In the genomic region with DNA sequence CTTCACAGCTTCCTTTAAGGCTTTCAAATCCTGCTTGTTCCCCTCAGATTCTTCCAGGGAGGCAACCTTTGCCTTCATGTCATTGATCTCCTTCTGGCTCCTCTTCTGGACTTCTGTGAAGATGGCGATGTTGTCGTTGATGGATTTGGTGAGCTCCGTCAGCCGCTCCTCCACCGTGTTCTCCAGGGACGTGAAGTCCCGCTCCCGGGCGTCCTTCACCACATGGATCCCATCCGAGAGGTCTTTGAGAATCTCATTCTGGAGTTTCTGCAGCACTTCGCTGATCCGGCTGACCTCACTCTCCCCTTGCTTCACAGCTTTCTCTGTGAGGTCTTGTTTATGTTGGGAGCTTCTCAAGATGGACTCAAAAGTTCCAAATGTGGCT, we compare ENCODE assay signal across 16 cellular contexts. TPM values are rescaled to one million over a fixed set of nuclear protein-coding genes. Genes with fewer than 3 reads are reported as not detected.
DNase-seq lines count a peak whose midpoint lies in the region; FAIRE-seq and TF ChIP-seq lines count a peak whose summit lies in the region.
"Had no signal": no experiment of that assay in that cellular context is flagged by ENCODE, and none has a peak within 500 bp of the region (broad histone marks: within the 10 kb centered on the region; RNA-seq: fewer than 3 reads in every experiment).

No MANE protein-coding gene starts in this region.

- H2BK120ac ChIP-seq in neuronal stem cell (ENCODE audit: low read depth, low read length): no peak overlapping the region

- no peak overlapping the region for H4K91ac ChIP-seq in neuronal stem cell (ENCODE audit: low read depth, low read length, poor library complexity)

- no peak overlapping the region for H2BK12ac ChIP-seq in neuronal stem cell (ENCODE audit: low read length)

- WGBS in esophagus muscularis mucosa: 90% methylated on average over 12 of the region's 12 CpGs
- no CpG with 5 or more reads among the region's 12 CpGs for WGBS in neuronal stem cell (ENCODE audit: extremely low coverage in 2 of 2, insufficient read length in 2 of 2, insufficient replicate concordance in 1 of 2), 2 donors

- H3K4ac ChIP-seq in neuronal stem cell (ENCODE audit: low read length): no peak overlapping the region

- H3K4me2 ChIP-seq in neuronal stem cell (ENCODE audit: insufficient read depth, low read length, poor library complexity, severe bottlenecking): no peak overlapping the region
- H3K4me2 ChIP-seq: A549 had no signal

- no peak overlapping the region for H2AFZ ChIP-seq in neuronal stem cell (ENCODE audit: low read length)

- TF ChIP-seq POLR2A in esophagus muscularis mucosa (IDR thresholded peaks at IDR 0.05; ENCODE audit: low read depth): no peak

- DNase-seq in colonic mucosa (peak; percentile 8), esophagus muscularis mucosa (ENCODE audit: extremely low spot score) (peak; percentile 90), neuronal stem cell (ENCODE audit: low spot score) (no peak), NCI-H510A treated with DMSO at 0.1 percent for 48 hours (lab: John Stamatoyannopoulos, UW) (no peak), SK-N-DZ (ENCODE audit: low spot score) (no peak), GM19239 (ENCODE audit: insufficient read length, low spot score) (no peak)
- DNase-seq: COR-L47, DMS153, DMS79 treated with DMSO at 0.1 percent for 48 hours, EL, GOT3, H9 had no signal

- H3K18ac ChIP-seq in neuronal stem cell (ENCODE audit: low read length): no peak overlapping the region

- no peaks in the 10 kb centered on the region for H3K27me3 ChIP-seq in colonic mucosa
- H3K27me3 ChIP-seq in esophagus muscularis mucosa: no peaks in the 10 kb centered on the region
- H3K27me3 ChIP-seq in neuronal stem cell (ENCODE audit: control insufficient read depth in 3 of 3, insufficient read depth in 3 of 3, low read depth in 1 of 3, low read length in 3 of 3): no peaks in the 10 kb centered on the region

- H3K36me3 ChIP-seq in colonic mucosa (peaks cover 9% of the 10 kb centered on the region), esophagus muscularis mucosa (peaks cover 17 to 40% (median 26%) of the 10 kb centered on the region in 4 donors), neuronal stem cell (replicated peaks in 1 of 2; ENCODE audit: control insufficient read depth in 2 of 2, insufficient read depth in 2 of 2, low read length in 2 of 2) (peaks cover 35 to 84% of the 10 kb centered on the region in 2 donors)

- intact Hi-C loops in colonic mucosa (cut with DNase I) (no loop called here), esophagus muscularis mucosa (cut with DNase I) (no loop called here)

- TF ChIP-seq CTCF in colonic mucosa (IDR thresholded peaks at IDR 0.05) (no peak), esophagus muscularis mucosa (IDR thresholded peaks at IDR 0.05) (no peak)

- FAIRE-seq in GM19239 (lab: Jason Lieb, UNC): no peak
- FAIRE-seq: A549, D721Med, G401.6, GM12891 had no signal

- H3K14ac ChIP-seq in neuronal stem cell (ENCODE audit: low read length): no peak overlapping the region

- no peak overlapping the region for H3K4me3 ChIP-seq in colonic mucosa
- no peak overlapping the region for H3K4me3 ChIP-seq in esophagus muscularis mucosa
- no peak overlapping the region for H3K4me3 ChIP-seq in neuronal stem cell (ENCODE audit: low read length in 2 of 2)
- H3K4me3 ChIP-seq: A549 had no signal

- H3K4me1 ChIP-seq in colonic mucosa (peaks cover under 1% of the 10 kb centered on the region), esophagus muscularis mucosa (peaks cover 21 to 28% (median 23%) of the 10 kb centered on the region in 4 donors), neuronal stem cell (ENCODE audit: control insufficient read depth in 2 of 2, insufficient read depth in 1 of 2, low read depth in 1 of 2, low read length in 2 of 2) (peaks cover 7 to 9% of the 10 kb centered on the region in 2 donors)

- TF ChIP-seq EP300 in esophagus muscularis mucosa (IDR thresholded peaks at IDR 0.05): no peak

- H4K8ac ChIP-seq in neuronal stem cell (ENCODE audit: low read depth, low read length): no peak overlapping the region

- no peak overlapping the region for H3K9ac ChIP-seq in colonic mucosa (ENCODE audit: low read depth in 2 of 2, low read length in 2 of 2)
- H3K9ac ChIP-seq in neuronal stem cell (ENCODE audit: low read depth, low read length, poor library complexity): no peak overlapping the region

- H2BK15ac ChIP-seq in neuronal stem cell (ENCODE audit: low read length): no peak overlapping the region

- peaks cover 2% of the 10 kb centered on the region for H3K79me1 ChIP-seq in neuronal stem cell (ENCODE audit: low read depth, low read length)

- H3K9me3 ChIP-seq in colonic mucosa (no peaks in the 10 kb centered on the region), esophagus muscularis mucosa (no peaks in the 10 kb centered on the region), neuronal stem cell (replicated peaks in 1 of 2; ENCODE audit: control insufficient read depth in 2 of 2, insufficient read depth in 1 of 2, low read depth in 1 of 2, low read length in 2 of 2) (peaks cover 2 to 11% of the 10 kb centered on the region in 2 donors)
- H3K9me3 ChIP-seq: A549 had no signal

- no peak overlapping the region for H3K23ac ChIP-seq in neuronal stem cell (ENCODE audit: low read depth, low read length, poor library complexity)

- peak overlapping the region; percentile 9 for H2BK5ac ChIP-seq in neuronal stem cell (ENCODE audit: low read length)

- no peak overlapping the region for H2AK5ac ChIP-seq in neuronal stem cell (ENCODE audit: low read depth, low read length)

- H3K27ac ChIP-seq in colonic mucosa (no peak overlapping the region), esophagus muscularis mucosa (replicated peaks in 1 of 4) (no peak overlapping the region), neuronal stem cell (replicated peaks; ENCODE audit: low read length) (no peak overlapping the region)
- H3K27ac ChIP-seq: A549 had no signal

RNA-seq across cellular contexts. Expression of a gene that starts 7.9 kb away (rescaled TPM):
- total RNA-seq in colonic mucosa: 100 to 1,000 TPM in 1 of 2 donors, 10 to 100 TPM in 1; 91.0 to 148 TPM
- total RNA-seq in esophagus muscularis mucosa: 10 to 100 TPM; 28.7 to 51.6 (median 38.8) TPM
- 122 TPM for polyA plus RNA-seq in neuronal stem cell (2013, experiment 1 of 2)
- polyA plus RNA-seq in neuronal stem cell (2013, experiment 2 of 2): 125 TPM
- polyA plus RNA-seq in SK-N-DZ (2014; cell fraction: cytosol; rRNA removed): 71.9 and 73.2 TPM in 2 replicates
- polyA plus RNA-seq in SK-N-DZ (2014; cell fraction: nucleus; rRNA removed): 31.6 and 38.6 TPM in 2 replicates

Comparison
In these comparisons a context has a peak if more than half of its experiments do, and no peak if none do; other contexts are left out.
1. DNase-seq: peak in colonic mucosa (single experiment) and esophagus muscularis mucosa (single experiment); none in neuronal stem cell (single experiment), NCI-H510A treated with DMSO at 0.1 percent for 48 hours (single experiment), SK-N-DZ (single experiment) and GM19239 (single experiment).